ENCODE assay signal across 13 cellular contexts in genomic region chr2:218081063-218081462, GRCh38. TPM values are rescaled to one million over a fixed set of nuclear protein-coding genes. Genes with fewer than 3 reads are reported as not detected.
DNase-seq lines count a peak whose midpoint lies in the region; ATAC-seq and TF ChIP-seq lines count a peak whose summit lies in the region.
"Had no signal": no experiment of that assay in that cellular context is flagged by ENCODE, and none has a peak within 500 bp of the region (broad histone marks: within the 10 kb centered on the region; RNA-seq: fewer than 3 reads in every experiment).

No MANE protein-coding gene starts in this region.

- peak overlapping the region; percentile 85 for H3K27ac Mint-ChIP-seq in dendritic cell treated with granulocyte-macrophage colony-stimulating factor and Interleukin-4, amounts not matched to agents 40 ng/mL and 50 ng/mL, for 4 days
- H3K27ac Mint-ChIP-seq in activated CD4-positive, alpha-beta T cell treated with anti-CD3 and anti-CD28 coated beads, Interleukin-2, amount 10 ng/mL, durations not matched to agents 24 days and 14 days = no peak overlapping the region
- H3K27ac Mint-ChIP-seq: T-helper 2 cell treated with Interferon-gamma antibody and Interleukin-4, amounts not matched to agents 5 μg/mL and 100 μg/mL, for 36 hours had no signal

- peak overlapping the region; percentile 37 for H3K4me3 Mint-ChIP-seq in dendritic cell treated with granulocyte-macrophage colony-stimulating factor and Interleukin-4, amounts not matched to agents 40 ng/mL and 50 ng/mL, for 4 days
- H3K4me3 Mint-ChIP-seq in activated CD4-positive, alpha-beta T cell treated with anti-CD3 and anti-CD28 coated beads, Interleukin-2, amount 10 ng/mL, durations not matched to agents 24 days and 14 days = no peak overlapping the region
- H3K4me3 Mint-ChIP-seq: T-helper 2 cell treated with Interferon-gamma antibody and Interleukin-4, amounts not matched to agents 5 μg/mL and 100 μg/mL, for 36 hours had no signal

- intact Hi-C loops in dendritic cell treated with granulocyte-macrophage colony-stimulating factor and Interleukin-4, amounts not matched to agents 40 ng/mL and 50 ng/mL, for 4 days (cut with micrococcal nuclease) = loop anchor here (10.0 kb wide), 1 partner anchor 84 kb away; the partner anchor contains the start of gene CXCR1
- intact Hi-C loops in head of caudate nucleus (cut with DNase I) = no loop called here
- intact Hi-C loops in activated CD4-positive, alpha-beta T cell treated with anti-CD3 and anti-CD28 coated beads, Interleukin-2, amount 10 ng/mL, durations not matched to agents 24 days and 14 days (cut with micrococcal nuclease) = no loop called here

- H3K27me3 Mint-ChIP-seq in dendritic cell treated with granulocyte-macrophage colony-stimulating factor and Interleukin-4, amounts not matched to agents 40 ng/mL and 50 ng/mL, for 4 days = no peaks in the 10 kb centered on the region
- peaks cover under 1% of the 10 kb centered on the region for H3K27me3 Mint-ChIP-seq in activated CD4-positive, alpha-beta T cell treated with anti-CD3 and anti-CD28 coated beads, Interleukin-2, amount 10 ng/mL, durations not matched to agents 24 days and 14 days

- H3K27ac ChIP-seq in coronary artery = no peak overlapping the region

- TF ChIP-seq CTCF in coronary artery (IDR thresholded peaks at IDR 0.05) = no peak

- no peak for DNase-seq in head of caudate nucleus
- no peak for DNase-seq in activated CD4-positive, alpha-beta T cell treated with anti-CD3 and anti-CD28 coated beads for 1 hour
- DNase-seq in coronary artery (ENCODE audit: low spot score) = no peak
- no peak for DNase-seq in activated CD4-positive, alpha-beta T cell treated with anti-CD3 and anti-CD28 coated beads, Interleukin-2, amount 10 ng/mL, durations not matched to agents 24 days and 14 days
- DNase-seq: activated naive CD4-positive, alpha-beta T cell treated with Interleukin-2 at 50 U/mL for 16 hours; DMS 273 treated with DMSO at 0.1 percent for 48 hours had no signal

- ATAC-seq in GM18870 (IDR thresholded peaks at IDR 0.05; ENCODE audit: unreplicated experiment) (peak; percentile 93), GM21825 (IDR thresholded peaks at IDR 0.05; ENCODE audit: unreplicated experiment) (peak; percentile 95), HG03432 (IDR thresholded peaks at IDR 0.05; ENCODE audit: unreplicated experiment) (peak; percentile 97)

- peaks cover 66% of the 10 kb centered on the region for H3K36me3 Mint-ChIP-seq in dendritic cell treated with granulocyte-macrophage colony-stimulating factor and Interleukin-4, amounts not matched to agents 40 ng/mL and 50 ng/mL, for 4 days (ENCODE audit: low read depth)
- no peaks in the 10 kb centered on the region for H3K36me3 Mint-ChIP-seq in activated CD4-positive, alpha-beta T cell treated with anti-CD3 and anti-CD28 coated beads, Interleukin-2, amount 10 ng/mL, durations not matched to agents 24 days and 14 days (ENCODE audit: low read depth)

- peaks cover under 1% of the 10 kb centered on the region for H3K9me3 Mint-ChIP-seq in dendritic cell treated with granulocyte-macrophage colony-stimulating factor and Interleukin-4, amounts not matched to agents 40 ng/mL and 50 ng/mL, for 4 days
- H3K9me3 Mint-ChIP-seq in activated CD4-positive, alpha-beta T cell treated with anti-CD3 and anti-CD28 coated beads, Interleukin-2, amount 10 ng/mL, durations not matched to agents 24 days and 14 days = peaks cover 1% of the 10 kb centered on the region

- no peak overlapping the region for H3K4me3 ChIP-seq in coronary artery

- H3K4me1 Mint-ChIP-seq in dendritic cell treated with granulocyte-macrophage colony-stimulating factor and Interleukin-4, amounts not matched to agents 40 ng/mL and 50 ng/mL, for 4 days (ENCODE audit: low read depth) = peaks cover 86% of the 10 kb centered on the region
- H3K4me1 Mint-ChIP-seq in activated CD4-positive, alpha-beta T cell treated with anti-CD3 and anti-CD28 coated beads, Interleukin-2, amount 10 ng/mL, durations not matched to agents 24 days and 14 days = no peaks in the 10 kb centered on the region

RNA-seq across cellular contexts. Expression of gene RUFY4, which starts 12.0 kb away (rescaled TPM):
- 0.52 and 1.8 TPM in 2 replicates for total RNA-seq in activated CD4-positive, alpha-beta T cell treated with anti-CD3 and anti-CD28 coated beads, Interleukin-2, amount 10 ng/mL, durations not matched to agents 24 days and 14 days
- total RNA-seq: kidney epithelial cell, pulmonary artery endothelial cell had no signal

RNA-seq across cellular contexts. Expression of gene CXCR2, which starts 44.8 kb away (rescaled TPM):
- total RNA-seq in activated CD4-positive, alpha-beta T cell treated with anti-CD3 and anti-CD28 coated beads, Interleukin-2, amount 10 ng/mL, durations not matched to agents 24 days and 14 days = 0.07 and 0.19 TPM in 2 replicates
- total RNA-seq: kidney epithelial cell, pulmonary artery endothelial cell had no signal
